ENCODE assay signal across 1 cellular context in genomic region chr15:28118083-28118482, GRCh38.
TF ChIP-seq lines count a peak whose summit lies in the region.

No MANE protein-coding gene starts in this region.

TF ChIP-seq in H1, 55 proteins besides CTCF, POLR2A, EP300 and RAD21 (continued from another document):
- TF ChIP-seq SP4 (IDR thresholded peaks at IDR 0.05; ENCODE audit: low read length) (no peak), SAP30 (IDR thresholded peaks at IDR 0.05; ENCODE audit: insufficient read depth, insufficient replicate concordance, low read length) (no peak), BCL11A (IDR thresholded peaks at IDR 0.05; ENCODE audit: low read depth in 2 of 2, low read length in 2 of 2) (no peak), USF2 (IDR thresholded peaks at IDR 0.05; ENCODE audit: low read length) (no peak), YY1 (IDR thresholded peaks at IDR 0.05; ENCODE audit: low read depth, low read length) (no peak), BACH1 (IDR thresholded peaks at IDR 0.05; ENCODE audit: low read length) (no peak)
TF ChIP-seq in H1: peak in this region for 0.
